ENCODE assay signal across 9 cellular contexts in genomic region chr11:70650075-70650909, GRCh38.
A peak's percentile ranks its signal among the peaks of the same experiment; 100 is the strongest.
DNase-seq lines count a peak whose midpoint lies in the region; ATAC-seq and TF ChIP-seq lines count a peak whose summit lies in the region.
"Had no signal": no experiment of that assay in that cellular context is flagged by ENCODE, and none has a peak within 500 bp of the region (broad histone marks: within the 10 kb centered on the region; RNA-seq: fewer than 3 reads in every experiment).

No MANE protein-coding gene starts in this region.

- H3K36me3 ChIP-seq in CD8-positive, alpha-beta T cell (ENCODE audit: insufficient read depth, low read length), result no peaks in the 10 kb centered on the region

- no peak overlapping the region for H3K4me3 ChIP-seq in CD8-positive, alpha-beta T cell (ENCODE audit: low read depth, low read length)
- H3K4me3 ChIP-seq in fibroblast of villous mesenchyme (ENCODE audit: low read depth, low read length), result no peak overlapping the region
- H3K4me3 ChIP-seq: dorsolateral prefrontal cortex had no signal

- TF ChIP-seq CTCF in CD8-positive, alpha-beta T cell (IDR thresholded peaks at IDR 0.05), result no peak
- no peak for TF ChIP-seq CTCF in fibroblast of villous mesenchyme (IDR thresholded peaks at IDR 0.05; ENCODE audit: insufficient read depth, low read depth, low read length)
- no peak for TF ChIP-seq CTCF in progenitor cell of endocrine pancreas (IDR thresholded peaks at IDR 0.05; ENCODE audit: unreplicated experiment)

- no peaks in the 10 kb centered on the region for H3K4me1 ChIP-seq in CD8-positive, alpha-beta T cell (ENCODE audit: insufficient read depth, low read length)

- intact Hi-C loops in CD8-positive, alpha-beta T cell (cut with DNase I, micrococcal nuclease), result no loop called here

- no peaks in the 10 kb centered on the region for H3K27me3 ChIP-seq in CD8-positive, alpha-beta T cell (ENCODE audit: insufficient read depth, low read length)
- H3K27me3 ChIP-seq: dorsolateral prefrontal cortex had no signal

- DNase-seq in CD8-positive, alpha-beta T cell, result peak in 5 of 7 experiments; percentile 2 to 26 (median 15)
- peak; percentile 42 for DNase-seq in HT1080 (ENCODE audit: low read depth)
- peak; percentile 70 for DNase-seq in UCSD-AML1 (lab: John Stamatoyannopoulos, UW; ENCODE audit: unreplicated experiment)
- DNase-seq in fibroblast of villous mesenchyme (ENCODE audit: low read depth), result peak; percentile 67
- DNase-seq in progenitor cell of endocrine pancreas (ENCODE audit: low spot score, unreplicated experiment), result peak; percentile 85
- no peak for DNase-seq in cerebellum (ENCODE audit: low spot score)

- H3K9me3 ChIP-seq in CD8-positive, alpha-beta T cell (ENCODE audit: low read length), result no peaks in the 10 kb centered on the region

- POLR2A ChIA-PET in CD8-positive, alpha-beta T cell (lab: Charles Lee), result no interaction called here

- peaks cover 5% of the 10 kb centered on the region for H3K9me3 Mint-ChIP-seq in CD8-positive, alpha-beta T cell
- H3K9me3 Mint-ChIP-seq in progenitor cell of endocrine pancreas (ENCODE audit: low read depth), result no peaks in the 10 kb centered on the region

- H3K27ac Mint-ChIP-seq in CD8-positive, alpha-beta T cell, result no peak overlapping the region
- H3K27ac Mint-ChIP-seq in progenitor cell of endocrine pancreas, result no peak overlapping the region

- no peaks in the 10 kb centered on the region for H3K4me1 Mint-ChIP-seq in CD8-positive, alpha-beta T cell (ENCODE audit: low read depth)
- H3K4me1 Mint-ChIP-seq in progenitor cell of endocrine pancreas (ENCODE audit: low read depth), result no peaks in the 10 kb centered on the region

- CTCF ChIA-PET in CD8-positive, alpha-beta T cell (lab: Charles Lee), result no interaction called here

- no peak overlapping the region for H3K4me3 Mint-ChIP-seq in CD8-positive, alpha-beta T cell
- H3K4me3 Mint-ChIP-seq in progenitor cell of endocrine pancreas (ENCODE audit: low read depth), result no peak overlapping the region

- no peak overlapping the region for H3K27ac ChIP-seq in CD8-positive, alpha-beta T cell (ENCODE audit: low read depth, low read length)

- H3K27me3 Mint-ChIP-seq in CD8-positive, alpha-beta T cell (ENCODE audit: low read depth), result peaks cover 18% of the 10 kb centered on the region
- no peaks in the 10 kb centered on the region for H3K27me3 Mint-ChIP-seq in progenitor cell of endocrine pancreas

- ATAC-seq in CD8-positive, alpha-beta T cell, result no peak
- ATAC-seq in GM19035 (IDR thresholded peaks at IDR 0.05; ENCODE audit: unreplicated experiment), result no peak
- no peak for ATAC-seq in HG03565 (IDR thresholded peaks at IDR 0.05; ENCODE audit: unreplicated experiment)

- no peaks in the 10 kb centered on the region for H3K36me3 Mint-ChIP-seq in CD8-positive, alpha-beta T cell
- H3K36me3 Mint-ChIP-seq in progenitor cell of endocrine pancreas (ENCODE audit: insufficient read depth), result no peaks in the 10 kb centered on the region
